Comparison of ENCODE assay signal across 8 cellular contexts in genomic region chr1:96966536-96967138, GRCh38.
A peak's percentile ranks its signal among the peaks of the same experiment; 100 is the strongest.
DNase-seq lines count a peak whose midpoint lies in the region; ATAC-seq and TF ChIP-seq lines count a peak whose summit lies in the region.

No MANE protein-coding gene starts in this region.

- no peaks in the 10 kb centered on the region for H3K4me1 Mint-ChIP-seq in activated CD4-positive, alpha-beta T cell treated with anti-CD3 and anti-CD28 coated beads, Interleukin-2, amount 10 ng/mL, durations not matched to agents 7 days and 5 days

- H3K9me3 ChIP-seq in lower lobe of right lung: no peaks in the 10 kb centered on the region

- ATAC-seq in GM19023 (IDR thresholded peaks at IDR 0.05; ENCODE audit: unreplicated experiment) (peak; percentile 88), HG03175 (IDR thresholded peaks at IDR 0.05; ENCODE audit: unreplicated experiment) (peak; percentile 93), lower lobe of right lung (peak; percentile 83 to 85)

- H3K9me3 Mint-ChIP-seq in activated CD4-positive, alpha-beta T cell treated with anti-CD3 and anti-CD28 coated beads, Interleukin-2, amount 10 ng/mL, durations not matched to agents 7 days and 5 days: no peaks in the 10 kb centered on the region

- H3K36me3 ChIP-seq in lower lobe of right lung: no peaks in the 10 kb centered on the region

- intact Hi-C loops in lower lobe of right lung (cut with DNase I): no loop called here

- no peaks in the 10 kb centered on the region for H3K36me3 Mint-ChIP-seq in activated CD4-positive, alpha-beta T cell treated with anti-CD3 and anti-CD28 coated beads, Interleukin-2, amount 10 ng/mL, durations not matched to agents 7 days and 5 days (ENCODE audit: low read depth)

- peaks cover 24% of the 10 kb centered on the region for H3K27me3 Mint-ChIP-seq in activated CD4-positive, alpha-beta T cell treated with anti-CD3 and anti-CD28 coated beads, Interleukin-2, amount 10 ng/mL, durations not matched to agents 7 days and 5 days

- TF ChIP-seq CTCF in C4-2B (conservative IDR thresholded peaks at IDR 0.05) (peak; percentile 94), lower lobe of right lung (IDR thresholded peaks at IDR 0.05) (peak; percentile 95)

- H3K27me3 ChIP-seq in lower lobe of right lung (ENCODE audit: low read depth): no peaks in the 10 kb centered on the region

- CTCF ChIA-PET in activated CD4-positive, alpha-beta T cell treated with anti-CD3 and anti-CD28 coated beads, Interleukin-2, amount 10 ng/mL, durations not matched to agents 7 days and 5 days (lab: Charles Lee): interaction anchor here (0.6 kb wide), 1 partner anchor 9 kb away, joined by 3 read pairs; no protein-coding TSS in a partner anchor

- no peak overlapping the region for H3K4me3 ChIP-seq in lower lobe of right lung

- POLR2A ChIA-PET in activated CD4-positive, alpha-beta T cell treated with anti-CD3 and anti-CD28 coated beads, Interleukin-2, amount 10 ng/mL, durations not matched to agents 7 days and 5 days (lab: Charles Lee): no interaction called here

- H3K4me3 Mint-ChIP-seq in activated CD4-positive, alpha-beta T cell treated with anti-CD3 and anti-CD28 coated beads, Interleukin-2, amount 10 ng/mL, durations not matched to agents 7 days and 5 days: no peak overlapping the region

- H3K4me1 ChIP-seq in lower lobe of right lung: peaks cover 10% of the 10 kb centered on the region

- H3K27ac ChIP-seq in C4-2B (no peak overlapping the region), lower lobe of right lung (no peak overlapping the region)

- no peak overlapping the region for H3K27ac Mint-ChIP-seq in activated CD4-positive, alpha-beta T cell treated with anti-CD3 and anti-CD28 coated beads, Interleukin-2, amount 10 ng/mL, durations not matched to agents 7 days and 5 days

- DNase-seq in NCI-H446 (lab: John Stamatoyannopoulos, UW) (peak; percentile 78 to 85), dermis microvascular lymphatic vessel endothelial cell (ENCODE audit: low read depth in 2 of 2) (peak; percentile 58 to 80), lower lobe of right lung (peak; percentile 59)
- peak; percentile 76 for DNase-seq in activated CD4-positive, alpha-beta T cell treated with anti-CD3 and anti-CD28 coated beads, Interleukin-2, amount 10 ng/mL, durations not matched to agents 7 days and 5 days
- DNase-seq in stimulated activated CD8-positive, alpha-beta memory T cell treated with anti-CD3 and anti-CD28 coated beads, Interleukin-12 subunit alpha, Interleukin-12 subunit beta, amount 100 ng/mL, for 24 hours (ENCODE audit: extremely low read depth): peak; percentile 19

Comparison
In these comparisons a context has a peak if more than half of its experiments do, and no peak if none do; other contexts are left out.
1. DNase-seq: peak in every context shown above with its lines; median percentile 82 in NCI-H446; 76 in activated CD4-positive, alpha-beta T cell treated with anti-CD3 and anti-CD28 coated beads, Interleukin-2, amount 10 ng/mL, durations not matched to agents 7 days and 5 days; 69 in dermis microvascular lymphatic vessel endothelial cell; 59 in lower lobe of right lung; 19 in stimulated activated CD8-positive, alpha-beta memory T cell treated with anti-CD3 and anti-CD28 coated beads, Interleukin-12 subunit alpha, Interleukin-12 subunit beta, amount 100 ng/mL, for 24 hours.